ENCODE assay signal across 11 cellular contexts in the genomic region with DNA sequence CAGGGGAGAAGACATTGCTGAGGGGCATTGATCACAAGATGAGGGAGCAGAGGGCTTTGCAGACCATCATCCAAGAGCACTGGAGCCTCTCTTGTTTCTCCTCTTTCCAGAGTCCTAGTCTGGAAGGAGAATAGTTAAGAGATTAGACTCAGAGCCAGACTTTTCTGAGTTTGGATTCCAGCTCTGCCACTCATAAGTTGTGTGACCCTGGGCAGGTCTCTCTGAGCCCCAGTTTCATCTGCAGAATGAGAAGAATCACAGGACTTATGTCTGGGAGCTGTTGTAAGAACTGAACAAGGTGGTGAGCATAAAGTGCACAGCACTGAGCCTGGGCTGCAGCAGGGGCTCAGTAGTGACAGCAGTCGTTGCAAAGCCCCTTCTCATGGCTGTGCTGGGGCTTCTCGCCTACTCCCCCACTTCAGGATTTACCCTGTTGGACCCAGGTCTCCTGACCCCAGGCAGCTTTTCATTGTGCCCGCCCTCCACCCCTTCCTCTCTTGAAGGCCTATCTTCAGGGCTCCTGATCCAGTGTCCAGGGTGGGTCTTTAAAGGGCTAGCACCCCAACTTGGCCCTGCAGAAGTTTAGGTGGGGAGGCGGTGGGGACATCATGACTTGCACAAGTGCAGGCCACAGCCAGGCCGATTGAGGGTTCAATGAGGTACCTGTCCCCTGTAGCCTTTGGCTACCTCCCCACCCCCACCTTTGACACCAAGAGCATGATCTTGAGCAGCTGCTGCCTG. TPM values are rescaled to one million over a fixed set of nuclear protein-coding genes. Genes with fewer than 3 reads are reported as not detected.
A peak's percentile ranks its signal among the peaks of the same experiment; 100 is the strongest.
DNase-seq lines count a peak whose midpoint lies in the region; ATAC-seq and TF ChIP-seq lines count a peak whose summit lies in the region.
"Had no signal": no experiment of that assay in that cellular context is flagged by ENCODE, and none has a peak within 500 bp of the region (broad histone marks: within the 10 kb centered on the region; RNA-seq: fewer than 3 reads in every experiment).

No MANE protein-coding gene starts in this region.

- H3K27ac ChIP-seq in adipose tissue (ENCODE audit: low read depth, low read length) (peak overlapping the region; percentile 91), gastroesophageal sphincter (peak overlapping the region; percentile 45 to 92 (median 85)), rectal smooth muscle tissue (ENCODE audit: low read depth, low read length) (peak overlapping the region; percentile 79)
- H3K27ac ChIP-seq: BLaER1 had no signal

- WGBS in adipose tissue, 3 donors, result 71 to 74% (median 72%) methylated on average over 5 of the region's 5 CpGs
- 60 to 80% methylated on average over 1 of the region's 5 CpGs for WGBS in gastroesophageal sphincter (ENCODE audit: low coverage in 1 of 2), 2 donors

- H3K4me1 ChIP-seq in gastroesophageal sphincter, result peaks cover 21 to 98% (median 71%) of the 10 kb centered on the region in 3 donors
- peaks cover 45% of the 10 kb centered on the region for H3K4me1 ChIP-seq in rectal smooth muscle tissue (ENCODE audit: control insufficient read depth, insufficient read depth, low read length)

- no peak for TF ChIP-seq POLR2A in gastroesophageal sphincter (IDR thresholded peaks at IDR 0.05)

- H3K36me3 ChIP-seq in gastroesophageal sphincter, result no peaks in the 10 kb centered on the region
- no peaks in the 10 kb centered on the region for H3K36me3 ChIP-seq in rectal smooth muscle tissue (ENCODE audit: control insufficient read depth, insufficient read depth, low read length)

- DNase-seq in AG10803 (ENCODE audit: low read depth) (no peak), NCI-H748 (lab: John Stamatoyannopoulos, UW; ENCODE audit: unreplicated experiment) (no peak), SKM-1 (lab: John Stamatoyannopoulos, UW; ENCODE audit: unreplicated experiment) (no peak), cerebellum (ENCODE audit: low spot score) (no peak)
- no peak for DNase-seq in effector CD8-positive, alpha-beta T cell (lab: John Stamatoyannopoulos, UW)
- DNase-seq: activated CD8-positive, alpha-beta memory T cell treated with anti-CD3 and anti-CD28 coated beads, Interleukin-2, amount 10 ng/mL, durations not matched to agents 7 days and 5 days; NCI-H510A treated with DMSO at 0.1 percent for 48 hours had no signal

- H3K27me3 ChIP-seq in gastroesophageal sphincter (no peaks in the 10 kb centered on the region), rectal smooth muscle tissue (ENCODE audit: control insufficient read depth, insufficient read depth, low read length) (no peaks in the 10 kb centered on the region)
- H3K27me3 ChIP-seq: BLaER1 had no signal

- no peak overlapping the region for H3K9ac ChIP-seq in rectal smooth muscle tissue (ENCODE audit: low read length)
- H3K9ac ChIP-seq: BLaER1 had no signal

- H3K9me3 ChIP-seq in gastroesophageal sphincter, result no peaks in the 10 kb centered on the region
- H3K9me3 ChIP-seq: BLaER1 had no signal

- H3K4me3 ChIP-seq in AG10803 (ENCODE audit: low read length), result peak overlapping the region; percentile 80
- no peak overlapping the region for H3K4me3 ChIP-seq in gastroesophageal sphincter
- H3K4me3 ChIP-seq in rectal smooth muscle tissue (ENCODE audit: low read length), result no peak overlapping the region
- H3K4me3 ChIP-seq: BLaER1 had no signal

- TF ChIP-seq CTCF in AG10803 (conservative IDR thresholded peaks at IDR 0.05; ENCODE audit: low read length) (no peak), gastroesophageal sphincter (IDR thresholded peaks at IDR 0.05) (no peak)

- no peak for TF ChIP-seq EP300 in gastroesophageal sphincter (IDR thresholded peaks at IDR 0.05)

- no peak for ATAC-seq in gastroesophageal sphincter
- ATAC-seq: activated CD8-positive, alpha-beta memory T cell treated with anti-CD3 and anti-CD28 coated beads, Interleukin-2, amount 10 ng/mL, durations not matched to agents 7 days and 5 days had no signal

RNA-seq across cellular contexts. Expression of gene SYNPO, which starts 1.5 kb away (rescaled TPM):
- 10 to 100 TPM; 15.8 to 66.8 (median 59.7) TPM for polyA plus RNA-seq in adipose tissue
- total RNA-seq in gastroesophageal sphincter (10 to 100 TPM; 31.6 to 50.5 (median 37.4) TPM), cerebellum (1.4 TPM)

RNA-seq across cellular contexts. Expression of gene MYOZ3, which starts 19.1 kb away (rescaled TPM):
- under 1 TPM; 0.06 to 0.79 (median 0.24) TPM for polyA plus RNA-seq in adipose tissue
- under 1 TPM in 3 of 4 donors, not detected in 1; 0.13 to 0.62 (median 0.22) TPM for total RNA-seq in gastroesophageal sphincter
- 1.8 TPM for total RNA-seq in cerebellum
- total RNA-seq: activated CD8-positive, alpha-beta memory T cell treated with anti-CD3 and anti-CD28 coated beads, Interleukin-2, amount 10 ng/mL, durations not matched to agents 7 days and 5 days had no signal

RNA-seq across cellular contexts. Expression of gene RBM22, which starts 58.9 kb away (rescaled TPM):
- 10 to 100 TPM; 17.0 to 24.4 (median 24.1) TPM for polyA plus RNA-seq in adipose tissue
- total RNA-seq in gastroesophageal sphincter, result 10 to 100 TPM; 24.3 to 37.2 (median 32.4) TPM
- total RNA-seq in cerebellum, result 35.5 TPM

Comparison
In these comparisons a context has a peak if more than half of its experiments do, and no peak if none do; other contexts are left out.
1. RNA of gene SYNPO, which starts 1.5 kb away (total RNA-seq): 31.6 to 50.5 TPM in gastroesophageal sphincter; 1.4 TPM in cerebellum (single experiment); every median in the first group is over 10 times any median in the second.
2. Peak in every context shown above with its lines, with median percentiles within 50 percentile points of each other: H3K27ac ChIP-seq.